In genomic region chr14:39094515-39094914, GRCh38 we compare ENCODE assay signal across 1 cellular context.
TF ChIP-seq lines count a peak whose summit lies in the region.

No MANE protein-coding gene starts in this region.

TF ChIP-seq in HepG2, 621 proteins besides CTCF, POLR2A, EP300 and RAD21:
- TF ChIP-seq ZNF816 (CRISPR knock-in tag; IDR thresholded peaks at IDR 0.05; ENCODE audit: borderline replicate concordance) (0 out of 2 replicates have a peak, but pooled peaks have one; percentile 60), PLSCR1 (CRISPR knock-in tag; IDR thresholded peaks at IDR 0.05; ENCODE audit: borderline replicate concordance) (no peak)
